Comparison of ENCODE assay signal across 26 cellular contexts in genomic region chr2:187037310-187037709, GRCh38.
"Had no signal": no experiment of that assay in that cellular context is flagged by ENCODE, and none has a peak within 500 bp of the region (broad histone marks: within the 10 kb centered on the region; RNA-seq: fewer than 3 reads in every experiment).

No MANE protein-coding gene starts in this region.

- H3K9me3 ChIP-seq: adrenal gland, body of pancreas, left lung, lower lobe of right lung, mucosa of descending colon, right atrium auricular region, spleen, suprapubic skin, tibial artery, upper lobe of right lung had no signal

- H3K36me3 ChIP-seq: adrenal gland, left lung, lower lobe of right lung, right atrium auricular region, spleen, suprapubic skin, tibial artery, upper lobe of right lung, WERI-Rb-1 had no signal

- H3K4me3 ChIP-seq: adrenal gland, body of pancreas, left lung, lower lobe of right lung, mucosa of descending colon, right atrium auricular region, spleen, suprapubic skin, tibial artery, upper lobe of right lung had no signal

- H3K27me3 ChIP-seq: adrenal gland, body of pancreas, left lung, right atrium auricular region, spleen, suprapubic skin, tibial artery, upper lobe of right lung had no signal

- ATAC-seq: activated CD4-positive, CD25-positive, alpha-beta regulatory T cell treated with anti-CD3 and anti-CD28 coated beads, Interleukin-2, amount 50 U/mL, for 24 hours; body of pancreas; effector memory CD8-positive, alpha-beta T cell; left lung; lower lobe of right lung; mucosa of descending colon; natural killer cell treated with Interleukin-12 subunit alpha and Interleukin-12 subunit beta and Interleukin-15 and Interleukin-18, amount 100 ng/mL, for 72 hours; upper lobe of right lung had no signal

- H3K4me1 ChIP-seq: adrenal gland, body of pancreas, left lung, lower lobe of right lung, right atrium auricular region, spleen, suprapubic skin, tibial artery, upper lobe of right lung had no signal

- H3K27ac ChIP-seq: adrenal gland, body of pancreas, left lung, lower lobe of right lung, right atrium auricular region, spleen, suprapubic skin, tibial artery, upper lobe of right lung, WERI-Rb-1 had no signal

- DNase-seq: activated CD4-positive, alpha-beta memory T cell treated with anti-CD3 and anti-CD28 coated beads for 36 hours; activated CD4-positive, alpha-beta T cell treated with anti-CD3 and anti-CD28 coated beads, Interleukin-2, amount 10 ng/mL, durations not matched to agents 24 days and 14 days; activated CD8-positive, alpha-beta memory T cell treated with anti-CD3 and anti-CD28 coated beads, Interleukin-2, amount 50 U/mL, for 4 hours; activated effector memory CD4-positive, alpha-beta T cell treated with anti-CD3 and anti-CD28 coated beads, Interleukin-2, amount 50 U/mL, for 16 hours; activated naive CD4-positive, alpha-beta T cell treated with anti-CD3 and anti-CD28 coated beads for 36 hours; activated naive CD8-positive, alpha-beta T cell treated with anti-CD3 and anti-CD28 coated beads for 36 hours; activated T-cell treated with anti-CD3 and anti-CD28 coated beads, Interleukin-2, amount 50 U/mL, for 1 hour; adrenal gland; aorta; body of pancreas; cortex of kidney; effector memory CD8-positive, alpha-beta T cell; foreskin fibroblast; left lung; lower lobe of right lung; mucosa of descending colon; spleen; stimulated activated naive CD4-positive, alpha-beta T cell; T1000; tibial artery; upper lobe of right lung; WERI-Rb-1 had no signal
